In genomic region chr12:114764516-114764915, GRCh38 we compare ENCODE assay signal across 16 cellular contexts.
"Had no signal": no experiment of that assay in that cellular context is flagged by ENCODE, and none has a peak within 500 bp of the region (broad histone marks: within the 10 kb centered on the region; RNA-seq: fewer than 3 reads in every experiment).

No MANE protein-coding gene starts in this region.

- H3K27ac ChIP-seq: ascending aorta, cardiac muscle cell, right atrium auricular region, tibial nerve had no signal

- H3K27me3 ChIP-seq: ascending aorta, cardiac muscle cell, right atrium auricular region, tibial nerve had no signal

- H3K36me3 ChIP-seq: ascending aorta, cardiac muscle cell, right atrium auricular region, tibial nerve had no signal

- H3K36me3 Mint-ChIP-seq: stimulated activated effector memory CD8-positive, alpha-beta T cell treated with anti-CD3 and anti-CD28 coated beads, Interleukin-12 subunit alpha, Interleukin-12 subunit beta, amount 100 ng/mL, for 72 hours; WTC11 had no signal

- H3K4me1 ChIP-seq: ascending aorta, tibial nerve had no signal

- H3K9me3 Mint-ChIP-seq: activated T-helper 1 cell treated with anti-CD3 and anti-CD28 coated beads, Interleukin-12 subunit alpha, Interleukin-12 subunit beta, Interleukin-2, Interleukin-4 antibody, amounts not matched to agents 30 ng/mL and 10 ng/mL and 1 ng/mL, durations not matched to agents 14 hours and 24 hours and 36 hours; WTC11 had no signal

- H3K4me3 ChIP-seq: ascending aorta, cardiac muscle cell, right atrium auricular region, tibial nerve had no signal

- H3K4me3 Mint-ChIP-seq: activated CD4-positive, alpha-beta T cell treated with anti-CD3 and anti-CD28 coated beads, Interleukin-2, amount 10 ng/mL, durations not matched to agents 24 days and 14 days; activated naive CD8-positive, alpha-beta T cell treated with anti-CD3 and anti-CD28 coated beads, Interleukin-2, amount 50 U/mL, for 24 hours; activated T-helper 1 cell treated with anti-CD3 and anti-CD28 coated beads, Interleukin-12 subunit alpha, Interleukin-12 subunit beta, Interleukin-2, Interleukin-4 antibody, amounts not matched to agents 30 ng/mL and 10 ng/mL and 1 ng/mL, durations not matched to agents 14 hours and 24 hours and 36 hours; stimulated activated effector memory CD8-positive, alpha-beta T cell treated with anti-CD3 and anti-CD28 coated beads, Interleukin-12 subunit alpha, Interleukin-12 subunit beta, amount 100 ng/mL, for 72 hours; T-helper 1 cell treated with Interleukin-12 subunit alpha and Interleukin-12 subunit beta and Interleukin-4 antibody, amounts not matched to agents 30 μg/mL and 1 μg/mL, for 36 hours; WTC11 had no signal

- H3K27me3 Mint-ChIP-seq: activated CD4-positive, alpha-beta T cell treated with anti-CD3 and anti-CD28 coated beads, Interleukin-2, amount 10 ng/mL, durations not matched to agents 24 days and 14 days; activated naive CD8-positive, alpha-beta T cell treated with anti-CD3 and anti-CD28 coated beads, Interleukin-2, amount 50 U/mL, for 24 hours had no signal

- FAIRE-seq: endothelial cell of umbilical vein, small intestine had no signal

- H3K9me3 ChIP-seq: ascending aorta, right atrium auricular region, tibial nerve had no signal

- H3K27ac Mint-ChIP-seq: activated CD4-positive, alpha-beta T cell treated with anti-CD3 and anti-CD28 coated beads, Interleukin-2, amount 10 ng/mL, durations not matched to agents 24 days and 14 days; activated naive CD8-positive, alpha-beta T cell treated with anti-CD3 and anti-CD28 coated beads, Interleukin-2, amount 50 U/mL, for 24 hours; activated T-helper 1 cell treated with anti-CD3 and anti-CD28 coated beads, Interleukin-12 subunit alpha, Interleukin-12 subunit beta, Interleukin-2, Interleukin-4 antibody, amounts not matched to agents 30 ng/mL and 10 ng/mL and 1 ng/mL, durations not matched to agents 14 hours and 24 hours and 36 hours; stimulated activated effector memory CD8-positive, alpha-beta T cell treated with anti-CD3 and anti-CD28 coated beads, Interleukin-12 subunit alpha, Interleukin-12 subunit beta, amount 100 ng/mL, for 72 hours; T-helper 1 cell treated with Interleukin-12 subunit alpha and Interleukin-12 subunit beta and Interleukin-4 antibody, amounts not matched to agents 30 μg/mL and 1 μg/mL, for 36 hours; WTC11 had no signal

- H3K4me1 Mint-ChIP-seq: activated CD4-positive, alpha-beta T cell treated with anti-CD3 and anti-CD28 coated beads, Interleukin-2, amount 10 ng/mL, durations not matched to agents 24 days and 14 days; activated naive CD8-positive, alpha-beta T cell treated with anti-CD3 and anti-CD28 coated beads, Interleukin-2, amount 50 U/mL, for 24 hours; stimulated activated effector memory CD8-positive, alpha-beta T cell treated with anti-CD3 and anti-CD28 coated beads, Interleukin-12 subunit alpha, Interleukin-12 subunit beta, amount 100 ng/mL, for 72 hours had no signal

- DNase-seq: activated CD4-positive, alpha-beta T cell treated with anti-CD3 and anti-CD28 coated beads, Interleukin-2, amount 10 ng/mL, durations not matched to agents 24 days and 14 days; activated naive CD4-positive, alpha-beta T cell treated with Interleukin-2 at 50 U/mL for 16 hours; activated naive CD8-positive, alpha-beta T cell treated with anti-CD3 and anti-CD28 coated beads, Interleukin-2, amount 50 U/mL, for 24 hours; hippocampal formation; kidney glomerular epithelial cell; posterior cingulate gyrus; small intestine had no signal
